In the genomic region with DNA sequence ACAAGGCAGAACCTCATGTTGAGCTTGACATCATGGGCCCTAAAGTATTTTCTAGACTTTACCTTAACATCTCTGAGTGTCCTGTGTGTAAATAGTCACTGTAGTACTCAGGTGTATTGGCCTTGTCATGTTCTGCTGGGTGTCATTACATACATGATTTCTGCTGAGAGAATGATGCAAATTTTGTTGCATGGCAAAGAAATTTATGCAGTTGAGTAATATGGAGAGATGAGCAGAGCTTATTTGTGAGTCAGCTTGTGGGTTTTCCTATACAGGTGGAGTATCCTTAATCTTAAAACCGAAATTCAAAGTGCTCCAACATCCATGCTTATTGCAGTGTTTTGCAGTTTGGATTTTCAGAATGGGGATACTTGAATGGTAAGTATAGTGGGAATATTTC, we compare ENCODE assay signal across 8 cellular contexts. TPM values are rescaled to one million over a fixed set of nuclear protein-coding genes. Genes with fewer than 3 reads are reported as not detected.
DNase-seq lines count a peak whose midpoint lies in the region; ATAC-seq and TF ChIP-seq lines count a peak whose summit lies in the region.

No MANE protein-coding gene starts in this region.

- intact Hi-C loops in natural killer cell (cut with micrococcal nuclease) (no loop called here), vagina (cut with DNase I) (no loop called here)

- peaks cover 20% of the 10 kb centered on the region for H3K4me1 ChIP-seq in vagina

- no peaks in the 10 kb centered on the region for H3K9me3 ChIP-seq in vagina

- no peak for DNase-seq in natural killer cell treated with Interleukin-12 subunit alpha and Interleukin-12 subunit beta and Interleukin-15 and Interleukin-18, amount 100 ng/mL, for 72 hours (ENCODE audit: low spot score)
- DNase-seq in natural killer cell: no peak
- no peak for DNase-seq in vagina (ENCODE audit: extremely low spot score in 2 of 2)
- DNase-seq in cerebellar nuclear complex (lab: John Stamatoyannopoulos, UW): no peak
- DNase-seq in activated gamma-delta T cell (lab: John Stamatoyannopoulos, UW): no peak
- DNase-seq in NCI-H1694 (lab: John Stamatoyannopoulos, UW): no peak

- H3K4me3 ChIP-seq in vagina: no peak overlapping the region

- peak in 1 of 2 donors; percentile 66 for ATAC-seq in natural killer cell treated with Interleukin-12 subunit alpha and Interleukin-12 subunit beta and Interleukin-15 and Interleukin-18, amount 100 ng/mL, for 72 hours
- ATAC-seq in natural killer cell: no peak
- ATAC-seq in HG03039 (IDR thresholded peaks at IDR 0.05; ENCODE audit: unreplicated experiment): peak; percentile 55

- H3K4me3 Mint-ChIP-seq in natural killer cell treated with Interleukin-12 subunit alpha and Interleukin-12 subunit beta and Interleukin-15 and Interleukin-18, amount 100 ng/mL, for 72 hours: peak overlapping the region; percentile 81
- H3K4me3 Mint-ChIP-seq in natural killer cell: no peak overlapping the region
- H3K4me3 Mint-ChIP-seq in brain: peak overlapping the region in 1 of 5 experiments; percentile 22

- H3K27ac ChIP-seq in vagina: peak overlapping the region; percentile 16

- H3K36me3 Mint-ChIP-seq in natural killer cell treated with Interleukin-12 subunit alpha and Interleukin-12 subunit beta and Interleukin-15 and Interleukin-18, amount 100 ng/mL, for 72 hours: no peaks in the 10 kb centered on the region
- H3K36me3 Mint-ChIP-seq in natural killer cell (no peaks in the 10 kb centered on the region), brain (peaks cover 11% of the 10 kb centered on the region)

- H3K27ac Mint-ChIP-seq in natural killer cell treated with Interleukin-12 subunit alpha and Interleukin-12 subunit beta and Interleukin-15 and Interleukin-18, amount 100 ng/mL, for 72 hours: peak overlapping the region; percentile 40 to 64
- H3K27ac Mint-ChIP-seq in natural killer cell: no peak overlapping the region
- H3K27ac Mint-ChIP-seq in brain: peak overlapping the region in 4 of 5 experiments; percentile 16 to 89 (median 84)

- H3K27me3 Mint-ChIP-seq in natural killer cell treated with Interleukin-12 subunit alpha and Interleukin-12 subunit beta and Interleukin-15 and Interleukin-18, amount 100 ng/mL, for 72 hours: peaks cover 0 to 2% of the 10 kb centered on the region in 2 donors
- H3K27me3 Mint-ChIP-seq in natural killer cell (ENCODE audit: low read depth in 2 of 2) (peaks cover 0 to 6% of the 10 kb centered on the region in 2 donors), brain (no peaks in the 10 kb centered on the region)

- no peak for TF ChIP-seq POLR2A in vagina (IDR thresholded peaks at IDR 0.05)

- no peaks in the 10 kb centered on the region for H3K9me3 Mint-ChIP-seq in natural killer cell treated with Interleukin-12 subunit alpha and Interleukin-12 subunit beta and Interleukin-15 and Interleukin-18, amount 100 ng/mL, for 72 hours
- no peaks in the 10 kb centered on the region for H3K9me3 Mint-ChIP-seq in natural killer cell
- H3K9me3 Mint-ChIP-seq in brain: no peaks in the 10 kb centered on the region

- H3K36me3 ChIP-seq in vagina: no peaks in the 10 kb centered on the region

- no peak for TF ChIP-seq CTCF in natural killer cell (IDR thresholded peaks at IDR 0.05)
- TF ChIP-seq CTCF in brain (conservative IDR thresholded peaks at IDR 0.05): no peak
- no peak for TF ChIP-seq CTCF in vagina (IDR thresholded peaks at IDR 0.05)

- no peaks in the 10 kb centered on the region for H3K27me3 ChIP-seq in vagina

- H3K4me1 Mint-ChIP-seq in natural killer cell treated with Interleukin-12 subunit alpha and Interleukin-12 subunit beta and Interleukin-15 and Interleukin-18, amount 100 ng/mL, for 72 hours (ENCODE audit: low read depth in 2 of 2): peaks cover 10 to 18% of the 10 kb centered on the region in 2 donors
- H3K4me1 Mint-ChIP-seq in natural killer cell (peaks cover 11 to 14% of the 10 kb centered on the region in 2 donors), brain (peaks cover 56% of the 10 kb centered on the region)

RNA-seq across cellular contexts. Expression of a gene that starts 36.6 kb away (rescaled TPM):
- 1 to 10 TPM; 3.7 to 5.0 TPM for total RNA-seq in natural killer cell treated with Interleukin-12 subunit alpha and Interleukin-12 subunit beta and Interleukin-15 and Interleukin-18, amount 100 ng/mL, for 72 hours
- total RNA-seq in natural killer cell (under 1 TPM; 0.16 to 0.52 (median 0.40) TPM), vagina (23.1 TPM)
- polyA plus RNA-seq in brain (ENCODE audit: insufficient read depth, low read depth, low replicate concordance): 15.1 TPM

Comparison
In these comparisons a context has a peak if more than half of its experiments do, and no peak if none do; other contexts are left out.
1. H3K27ac Mint-ChIP-seq: peak in natural killer cell treated with Interleukin-12 subunit alpha and Interleukin-12 subunit beta and Interleukin-15 and Interleukin-18, amount 100 ng/mL, for 72 hours (2 of 2) and brain (4 of 5); none in natural killer cell (0 of 2).